Comparison of ENCODE assay signal across 27 cellular contexts in the genomic region with DNA sequence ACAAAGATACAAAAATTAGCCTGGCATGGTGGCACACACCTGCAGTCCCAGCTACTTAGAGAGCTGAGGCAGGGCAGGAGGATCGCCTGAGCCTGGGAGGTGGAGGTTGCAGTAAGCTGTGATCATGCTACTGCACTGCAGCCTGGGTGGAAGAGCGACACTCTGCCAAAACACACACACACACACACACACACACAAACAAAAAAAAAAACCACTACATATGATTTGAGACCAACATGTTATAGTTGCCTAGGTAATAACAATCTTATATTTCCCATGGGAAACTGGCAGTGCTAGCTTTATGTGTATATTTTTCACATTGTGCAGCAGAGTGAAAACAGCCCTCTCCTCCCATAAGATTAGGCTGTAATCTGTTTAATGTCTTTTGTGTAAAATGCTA. TPM values are rescaled to one million over a fixed set of nuclear protein-coding genes. Genes with fewer than 3 reads are reported as not detected.
DNase-seq lines count a peak whose midpoint lies in the region; ATAC-seq and TF ChIP-seq lines count a peak whose summit lies in the region.
"Had no signal": no experiment of that assay in that cellular context is flagged by ENCODE, and none has a peak within 500 bp of the region (broad histone marks: within the 10 kb centered on the region; RNA-seq: fewer than 3 reads in every experiment).

No MANE protein-coding gene starts in this region.

- peak overlapping the region in 9 of 10 donors; percentile 31 to 83 (median 78) for H3K27ac ChIP-seq in heart right ventricle
- H3K27ac ChIP-seq: A549, C4-2B, GM23248, HL-60, KMS-11 had no signal

- TF ChIP-seq CTCF in heart right ventricle (IDR thresholded peaks at IDR 0.05): no peak

- WGBS in heart right ventricle, 2 donors: 71 to 81% methylated on average over 2 of the region's 2 CpGs

- H3K4me1 ChIP-seq in heart right ventricle: peaks cover 5 to 47% (median 37%) of the 10 kb centered on the region in 9 donors
- H3K4me1 ChIP-seq: Caco-2 had no signal

- no peak overlapping the region for H3K4me3 ChIP-seq in heart right ventricle
- H3K4me3 ChIP-seq: A549, GM12878, GM23248 had no signal

- H3K9me3 ChIP-seq in heart right ventricle: no peaks in the 10 kb centered on the region
- H3K9me3 ChIP-seq: A549, Caco-2 had no signal

- intact Hi-C loops in heart right ventricle (cut with DNase I) (loop anchor here in 1 of 10 donors (5.0 kb wide), 1 partner anchor 40 kb away; no protein-coding TSS in a partner anchor), left cardiac atrium (cut with DNase I) (no loop called here)

- H3K36me3 ChIP-seq in heart right ventricle: no peaks in the 10 kb centered on the region

- ATAC-seq in heart right ventricle: no peak
- ATAC-seq in left cardiac atrium: no peak
- ATAC-seq in HG03025 (IDR thresholded peaks at IDR 0.05; ENCODE audit: low FRiP score, unreplicated experiment): no peak
- ATAC-seq: A549; CD8-positive, alpha-beta T cell; GM12878; PC-3 had no signal

- DNase-seq in heart right ventricle: no peak
- DNase-seq in left cardiac atrium: no peak
- peak; percentile 6 for DNase-seq in UCSD-AML1 (lab: John Stamatoyannopoulos, UW; ENCODE audit: unreplicated experiment)
- peak; percentile 18 for DNase-seq in dermis blood vessel endothelial cell
- peak; percentile 32 for DNase-seq in retina
- no peak for DNase-seq in T-helper 2 cell
- DNase-seq: AML-193; Caco-2; CD8-positive, alpha-beta T cell; DMS79; EL; GDM1; GM23248; H9; HFFc6; MM.1S; NCI-H2029; NCI-H345; NCI-H510A treated with DMSO at 0.1 percent for 48 hours; PC-3; SHP77 had no signal

- H3K27me3 ChIP-seq in heart right ventricle: no peaks in the 10 kb centered on the region

RNA-seq across cellular contexts. Expression of gene FAM241A, which starts 3.1 kb away (rescaled TPM):
- 1 to 10 TPM; 6.0 to 9.4 (median 7.8) TPM for total RNA-seq in heart right ventricle
- 1 to 10 TPM; 4.1 to 7.0 TPM for polyA plus RNA-seq in heart right ventricle
- total RNA-seq in left cardiac atrium: 1 to 10 TPM; 5.0 to 7.7 TPM
- total RNA-seq in dermis blood vessel endothelial cell: 19.2 and 20.3 TPM in 2 replicates

Comparison
In these comparisons a context has a peak if more than half of its experiments do, and no peak if none do; other contexts are left out.
1. DNase-seq: peak in UCSD-AML1 (single experiment), dermis blood vessel endothelial cell (single experiment) and retina (single experiment); none in heart right ventricle (0 of 2), left cardiac atrium (single experiment) and T-helper 2 cell (0 of 5).